Comparison of ENCODE assay signal across 30 cellular contexts in the genomic region with DNA sequence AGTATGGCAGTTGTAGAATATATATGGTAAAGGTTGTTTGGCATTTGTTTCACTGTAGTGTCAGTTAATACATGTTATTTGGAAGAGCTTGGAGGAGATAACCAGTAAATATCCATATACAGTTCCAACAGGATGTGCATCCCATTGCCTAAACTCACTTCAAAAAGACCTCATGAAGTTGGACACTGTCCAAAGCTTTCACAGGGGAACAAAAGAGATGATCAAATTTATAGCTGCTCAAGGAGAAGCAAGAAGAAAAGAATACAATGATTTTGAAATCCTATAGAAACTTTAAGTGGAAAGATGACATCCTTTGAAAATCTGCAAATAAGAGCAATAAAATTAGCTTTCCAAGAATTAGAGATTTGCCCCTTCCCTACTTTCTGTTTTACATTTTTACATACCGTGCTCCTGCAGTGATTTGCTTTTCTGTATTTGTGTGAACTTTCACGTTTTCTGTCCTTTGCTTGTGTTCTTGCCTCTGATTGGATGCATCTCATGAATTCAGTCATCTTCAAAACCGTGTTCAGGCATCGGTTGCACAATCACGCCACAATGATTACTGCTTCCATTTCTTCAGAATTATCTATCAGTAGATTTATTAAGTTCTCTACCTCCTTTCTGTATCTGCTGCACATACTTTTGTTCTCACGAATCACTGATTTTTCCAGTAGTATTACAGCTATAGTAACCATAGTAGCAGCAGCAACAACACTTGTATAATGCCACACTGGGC.
A peak's percentile ranks its signal among the peaks of the same experiment; 100 is the strongest.
DNase-seq lines count a peak whose midpoint lies in the region; ATAC-seq and TF ChIP-seq lines count a peak whose summit lies in the region.
"Had no signal": no experiment of that assay in that cellular context is flagged by ENCODE, and none has a peak within 500 bp of the region (broad histone marks: within the 10 kb centered on the region; RNA-seq: fewer than 3 reads in every experiment).

No MANE protein-coding gene starts in this region.

- no peaks in the 10 kb centered on the region for H3F3A ChIP-seq in GM23248 (ENCODE audit: insufficient read depth)

- no peak overlapping the region for H3K4me3 ChIP-seq in A673 (ENCODE audit: low read depth, low read length, poor library complexity, severe bottlenecking)
- no peak overlapping the region for H3K4me3 ChIP-seq in HAP-1
- no peak overlapping the region for H3K4me3 ChIP-seq in fibroblast of mammary gland (ENCODE audit: control insufficient read depth, low read depth, low read length)
- no peak overlapping the region for H3K4me3 ChIP-seq in GM23248
- H3K4me3 ChIP-seq in tibial nerve, result no peak overlapping the region
- H3K4me3 ChIP-seq: BLaER1 treated with 17β-estradiol and CSF1 and Interleukin-3, amounts not matched to agents 10 nM and 100 nM; dorsolateral prefrontal cortex; hepatocyte; left lung; right atrium auricular region; thoracic aorta had no signal

- H3K27ac ChIP-seq in A673 (ENCODE audit: low read depth, low read length, poor library complexity, severe bottlenecking) (no peak overlapping the region), GM23248 (no peak overlapping the region), tibial nerve (no peak overlapping the region)
- H3K27ac ChIP-seq: BLaER1 treated with 17β-estradiol and CSF1 and Interleukin-3, amounts not matched to agents 10 nM and 100 nM; dorsolateral prefrontal cortex; epithelial cell of prostate; foreskin keratinocyte; hepatocyte; left lung; parathyroid adenoma; right atrium auricular region; thoracic aorta had no signal

- in situ Hi-C loops in HAP-1 (cut with MboI; ENCODE audit: low sequenced_read_pairs) (no loop called here), GM23248 (cut with MboI) (no loop called here)

- intact Hi-C loops in A673 (cut with micrococcal nuclease; ENCODE audit: unreplicated experiment), result no loop called here

- H3K27me3 ChIP-seq in A673 (replicated peaks; ENCODE audit: insufficient read depth, low read depth, low read length, poor library complexity), result no peaks in the 10 kb centered on the region
- no peaks in the 10 kb centered on the region for H3K27me3 ChIP-seq in HAP-1 (ENCODE audit: low read depth)
- H3K27me3 ChIP-seq in GM23248 (replicated peaks; ENCODE audit: insufficient read depth), result no peaks in the 10 kb centered on the region
- no peaks in the 10 kb centered on the region for H3K27me3 ChIP-seq in tibial nerve
- H3K27me3 ChIP-seq: BLaER1 treated with 17β-estradiol and CSF1 and Interleukin-3, amounts not matched to agents 10 nM and 100 nM; dorsolateral prefrontal cortex; foreskin keratinocyte; hepatocyte; left lung; right atrium auricular region had no signal

- H3K4me3 Mint-ChIP-seq in activated T-helper 17 cell treated with anti-CD3 and anti-CD28 coated beads, Interleukin-2, amount 50 U/mL, for 72 hours, result no peak overlapping the region
- H3K4me3 Mint-ChIP-seq: activated CD4-positive, alpha-beta T cell treated with anti-CD3 and anti-CD28 coated beads, Interleukin-2, amount 10 ng/mL, durations not matched to agents 7 days and 5 days; activated CD8-positive, alpha-beta memory T cell treated with anti-CD3 and anti-CD28 coated beads, Interleukin-2, amount 10 ng/mL, durations not matched to agents 7 days and 5 days; activated naive CD4-positive, alpha-beta T cell treated with anti-CD3 and anti-CD28 coated beads, Interleukin-2, amount 10 ng/mL, durations not matched to agents 7 days and 5 days; activated T-cell treated with anti-CD3 and anti-CD28 coated beads, Interleukin-2, amount 50 U/mL, for 72 hours; natural killer cell treated with Interleukin-12 subunit alpha and Interleukin-12 subunit beta and Interleukin-15 and Interleukin-18, amount 100 ng/mL, for 72 hours had no signal

- peak; percentile 37 for DNase-seq in A673 (ENCODE audit: low spot score)
- peak; percentile 21 to 67 for DNase-seq in HAP-1 (ENCODE audit: low spot score in 2 of 2)
- peak; percentile 39 for DNase-seq in RPMI7951 (ENCODE audit: low read depth)
- DNase-seq in fibroblast of mammary gland (ENCODE audit: low read depth), result peak; percentile 30
- DNase-seq in GM23248, result no peak
- DNase-seq in tibial nerve (ENCODE audit: low spot score in 2 of 2), result no peak
- DNase-seq: activated CD4-positive, alpha-beta T cell treated with anti-CD3 and anti-CD28 coated beads, Interleukin-2, amount 10 ng/mL, durations not matched to agents 7 days and 5 days; activated CD8-positive, alpha-beta memory T cell treated with anti-CD3 and anti-CD28 coated beads, Interleukin-2, amount 10 ng/mL, durations not matched to agents 7 days and 5 days; activated naive CD4-positive, alpha-beta T cell treated with anti-CD3 and anti-CD28 coated beads, Interleukin-2, amount 10 ng/mL, durations not matched to agents 7 days and 5 days; activated T-cell treated with anti-CD3 and anti-CD28 coated beads, Interleukin-2, amount 50 U/mL, for 72 hours; anterior cingulate cortex; dorsolateral prefrontal cortex; foreskin keratinocyte; Kasumi-1; left lung; NCI-H1105; NCI-H2029 treated with DMSO at 0.1 percent for 48 hours; NCI-H526; stimulated activated naive CD8-positive, alpha-beta T cell treated with anti-CD3 and anti-CD28 coated beads, Interleukin-15, Interleukin-2, amounts not matched to agents 100 U/mL and 50 U/mL, for 24 hours had no signal

- H3K4me1 Mint-ChIP-seq in activated T-helper 17 cell treated with anti-CD3 and anti-CD28 coated beads, Interleukin-2, amount 50 U/mL, for 72 hours, result no peaks in the 10 kb centered on the region
- H3K4me1 Mint-ChIP-seq: activated CD4-positive, alpha-beta T cell treated with anti-CD3 and anti-CD28 coated beads, Interleukin-2, amount 10 ng/mL, durations not matched to agents 7 days and 5 days; activated CD8-positive, alpha-beta memory T cell treated with anti-CD3 and anti-CD28 coated beads, Interleukin-2, amount 10 ng/mL, durations not matched to agents 7 days and 5 days; activated naive CD4-positive, alpha-beta T cell treated with anti-CD3 and anti-CD28 coated beads, Interleukin-2, amount 10 ng/mL, durations not matched to agents 7 days and 5 days had no signal

- H3K9me2 ChIP-seq in GM23248 (ENCODE audit: insufficient read depth), result no peaks in the 10 kb centered on the region

- CTCF ChIA-PET in A673 (lab: Charles Lee), result no interaction called here

- no peak overlapping the region for H3K27ac Mint-ChIP-seq in activated T-helper 17 cell treated with anti-CD3 and anti-CD28 coated beads, Interleukin-2, amount 50 U/mL, for 72 hours
- H3K27ac Mint-ChIP-seq: activated CD4-positive, alpha-beta T cell treated with anti-CD3 and anti-CD28 coated beads, Interleukin-2, amount 10 ng/mL, durations not matched to agents 7 days and 5 days; activated CD8-positive, alpha-beta memory T cell treated with anti-CD3 and anti-CD28 coated beads, Interleukin-2, amount 10 ng/mL, durations not matched to agents 7 days and 5 days; activated naive CD4-positive, alpha-beta T cell treated with anti-CD3 and anti-CD28 coated beads, Interleukin-2, amount 10 ng/mL, durations not matched to agents 7 days and 5 days; activated T-cell treated with anti-CD3 and anti-CD28 coated beads, Interleukin-2, amount 50 U/mL, for 72 hours; natural killer cell treated with Interleukin-12 subunit alpha and Interleukin-12 subunit beta and Interleukin-15 and Interleukin-18, amount 100 ng/mL, for 72 hours had no signal

- no peaks in the 10 kb centered on the region for H3K9me3 Mint-ChIP-seq in activated T-helper 17 cell treated with anti-CD3 and anti-CD28 coated beads, Interleukin-2, amount 50 U/mL, for 72 hours
- H3K9me3 Mint-ChIP-seq: activated CD4-positive, alpha-beta T cell treated with anti-CD3 and anti-CD28 coated beads, Interleukin-2, amount 10 ng/mL, durations not matched to agents 7 days and 5 days; activated naive CD4-positive, alpha-beta T cell treated with anti-CD3 and anti-CD28 coated beads, Interleukin-2, amount 10 ng/mL, durations not matched to agents 7 days and 5 days; activated T-cell treated with anti-CD3 and anti-CD28 coated beads, Interleukin-2, amount 50 U/mL, for 72 hours; natural killer cell treated with Interleukin-12 subunit alpha and Interleukin-12 subunit beta and Interleukin-15 and Interleukin-18, amount 100 ng/mL, for 72 hours had no signal

- H3K4me1 ChIP-seq in A673 (ENCODE audit: insufficient read depth, low read length, poor library complexity, severe bottlenecking) (no peaks in the 10 kb centered on the region), HAP-1 (peaks cover 12% of the 10 kb centered on the region), GM23248 (ENCODE audit: insufficient read depth) (peaks cover 7% of the 10 kb centered on the region; the same call in 1 of the 2 replicates), tibial nerve (peaks cover 0 to 11% (median 5%) of the 10 kb centered on the region in 4 donors)
- H3K4me1 ChIP-seq: BLaER1 treated with 17β-estradiol and CSF1 and Interleukin-3, amounts not matched to agents 10 nM and 100 nM; foreskin keratinocyte; left lung; parathyroid adenoma; right atrium auricular region had no signal

- BruUV-seq in A673 (replicated peaks; lab: Mats Ljungman, UMichigan), result no TSS peak

- no peak overlapping the region for H3K4me2 ChIP-seq in GM23248 (ENCODE audit: unreplicated experiment)
- H3K4me2 ChIP-seq: BLaER1 treated with 17β-estradiol and CSF1 and Interleukin-3, amounts not matched to agents 10 nM and 100 nM; hepatocyte had no signal

- no peaks in the 10 kb centered on the region for H4K20me1 ChIP-seq in GM23248 (ENCODE audit: insufficient read depth)
- H4K20me1 ChIP-seq: BLaER1 treated with 17β-estradiol and CSF1 and Interleukin-3, amounts not matched to agents 10 nM and 100 nM had no signal

- H3K27me3 Mint-ChIP-seq in activated T-helper 17 cell treated with anti-CD3 and anti-CD28 coated beads, Interleukin-2, amount 50 U/mL, for 72 hours, result no peaks in the 10 kb centered on the region
- H3K27me3 Mint-ChIP-seq: activated CD8-positive, alpha-beta memory T cell treated with anti-CD3 and anti-CD28 coated beads, Interleukin-2, amount 10 ng/mL, durations not matched to agents 7 days and 5 days had no signal

- 81 to 84% methylated on average over 6 of the region's 6 CpGs for WGBS in GM23248 (ENCODE audit: low coverage in 1 of 2, low lambda C conversion rate in 2 of 2, missing lambda C conversion rate in 2 of 2), 2 experiments
- WGBS in tibial nerve, 2 donors, result 59 to 70% methylated on average over 6 of the region's 6 CpGs

- H3K79me2 ChIP-seq in GM23248 (ENCODE audit: insufficient read depth), result no peaks in the 10 kb centered on the region

- POLR2A ChIA-PET in A673 (lab: Charles Lee; ENCODE audit: low non-redundant PET), result no interaction called here

- TF ChIP-seq EP300 in tibial nerve (IDR thresholded peaks at IDR 0.05), result no peak

- TF ChIP-seq CTCF in A673 (conservative IDR thresholded peaks at IDR 0.05; ENCODE audit: low read depth, low read length), result no peak
- TF ChIP-seq CTCF in fibroblast of mammary gland (conservative IDR thresholded peaks at IDR 0.05; ENCODE audit: control insufficient read depth, insufficient read depth, low read depth, low read length), result no peak
- TF ChIP-seq CTCF in tibial nerve (IDR thresholded peaks at IDR 0.05), result no peak

- H2AFZ ChIP-seq in GM23248, result no peak overlapping the region
- H2AFZ ChIP-seq: hepatocyte, parathyroid adenoma had no signal

- no peak for TF ChIP-seq POLR2A in tibial nerve (IDR thresholded peaks at IDR 0.05)

- no peaks in the 10 kb centered on the region for H3K9me3 ChIP-seq in A673 (ENCODE audit: low read depth, low read length, poor library complexity, severe bottlenecking)
- H3K9me3 ChIP-seq in HAP-1, result no peaks in the 10 kb centered on the region
- no peaks in the 10 kb centered on the region for H3K9me3 ChIP-seq in GM23248 (ENCODE audit: low read depth)
- peaks cover 0 to 6% (median 2%) of the 10 kb centered on the region in 4 donors for H3K9me3 ChIP-seq in tibial nerve
- H3K9me3 ChIP-seq: BLaER1 treated with 17β-estradiol and CSF1 and Interleukin-3, amounts not matched to agents 10 nM and 100 nM; left lung; right atrium auricular region; thoracic aorta had no signal

- no peak overlapping the region for H3K9ac ChIP-seq in GM23248
- H3K9ac ChIP-seq: BLaER1 treated with 17β-estradiol and CSF1 and Interleukin-3, amounts not matched to agents 10 nM and 100 nM; parathyroid adenoma had no signal

- H3K36me3 ChIP-seq in A673 (ENCODE audit: insufficient read depth, low read length, poor library complexity, severe bottlenecking) (no peaks in the 10 kb centered on the region), HAP-1 (replicated peaks) (no peaks in the 10 kb centered on the region), GM23248 (ENCODE audit: low read depth) (no peaks in the 10 kb centered on the region), tibial nerve (no peaks in the 10 kb centered on the region)
- H3K36me3 ChIP-seq: BLaER1 treated with 17β-estradiol and CSF1 and Interleukin-3, amounts not matched to agents 10 nM and 100 nM; left lung; right atrium auricular region; thoracic aorta had no signal

- ATAC-seq in activated T-helper 17 cell treated with anti-CD3 and anti-CD28 coated beads, Interleukin-2, amount 50 U/mL, for 72 hours (replicated peaks), result no peak
- no peak for ATAC-seq in HG03196 (IDR thresholded peaks at IDR 0.05; ENCODE audit: unreplicated experiment)
- ATAC-seq: activated CD8-positive, alpha-beta memory T cell treated with anti-CD3 and anti-CD28 coated beads, Interleukin-2, amount 10 ng/mL, durations not matched to agents 7 days and 5 days; activated T-cell treated with anti-CD3 and anti-CD28 coated beads, Interleukin-2, amount 50 U/mL, for 72 hours; foreskin keratinocyte; HCT116; left lung; natural killer cell treated with Interleukin-12 subunit alpha and Interleukin-12 subunit beta and Interleukin-15 and Interleukin-18, amount 100 ng/mL, for 72 hours; SK-N-SH treated with all-trans-retinoic acid at 6 μM for 48 hours; stimulated activated naive CD8-positive, alpha-beta T cell treated with anti-CD3 and anti-CD28 coated beads, Interleukin-15, Interleukin-2, amounts not matched to agents 100 U/mL and 50 U/mL, for 24 hours had no signal

- no peaks in the 10 kb centered on the region for H3K36me3 Mint-ChIP-seq in activated T-helper 17 cell treated with anti-CD3 and anti-CD28 coated beads, Interleukin-2, amount 50 U/mL, for 72 hours (ENCODE audit: low read depth)
- H3K36me3 Mint-ChIP-seq: activated CD8-positive, alpha-beta memory T cell treated with anti-CD3 and anti-CD28 coated beads, Interleukin-2, amount 10 ng/mL, durations not matched to agents 7 days and 5 days; activated naive CD4-positive, alpha-beta T cell treated with anti-CD3 and anti-CD28 coated beads, Interleukin-2, amount 10 ng/mL, durations not matched to agents 7 days and 5 days; natural killer cell treated with Interleukin-12 subunit alpha and Interleukin-12 subunit beta and Interleukin-15 and Interleukin-18, amount 100 ng/mL, for 72 hours had no signal

Comparison
In these comparisons a context has a peak if more than half of its experiments do, and no peak if none do; other contexts are left out.
1. DNase-seq: peak in A673 (single experiment), HAP-1 (2 of 2), RPMI7951 (single experiment) and fibroblast of mammary gland (single experiment); none in GM23248 (single experiment) and tibial nerve (0 of 2).